Comparison of ENCODE assay signal across 16 cellular contexts in genomic region chr1:231170875-231171274, GRCh38. TPM values are rescaled to one million over a fixed set of nuclear protein-coding genes. Genes with fewer than 3 reads are reported as not detected.
DNase-seq lines count a peak whose midpoint lies in the region; ATAC-seq and TF ChIP-seq lines count a peak whose summit lies in the region.
"Had no signal": no experiment of that assay in that cellular context is flagged by ENCODE, and none has a peak within 500 bp of the region (broad histone marks: within the 10 kb centered on the region; RNA-seq: fewer than 3 reads in every experiment).

No MANE protein-coding gene starts in this region.

- H3K4me3 ChIP-seq in fibroblast of villous mesenchyme (ENCODE audit: low read depth, low read length) = no peak overlapping the region
- no peak overlapping the region for H3K4me3 ChIP-seq in smooth muscle cell
- H3K4me3 ChIP-seq: ascending aorta, tibial artery had no signal

- H3K4me3 Mint-ChIP-seq in HFFc6 = no peak overlapping the region
- H3K4me3 Mint-ChIP-seq: nephron progenitor cell had no signal

- DNase-seq in ELR (ENCODE audit: low read depth) = peak; percentile 28
- DNase-seq in HFFc6 = no peak
- peak; percentile 43 for DNase-seq in RPMI8226
- DNase-seq in fibroblast of villous mesenchyme (ENCODE audit: low read depth) = no peak
- DNase-seq in globus pallidus (ENCODE audit: low spot score) = no peak
- no peak for DNase-seq in AG08395 (ENCODE audit: low spot score)
- DNase-seq in smooth muscle cell (lab: John Stamatoyannopoulos, UW; ENCODE audit: unreplicated experiment) = no peak
- DNase-seq: activated CD4-positive, CD25-positive, alpha-beta regulatory T cell treated with anti-CD3 and anti-CD28 coated beads, Interleukin-2, amount 50 U/mL, for 72 hours; glutamatergic neuron; nephron progenitor cell; SHP77 treated with DMSO at 0.1 percent for 48 hours; small intestine; tibial artery had no signal

- H2AFZ ChIP-seq in smooth muscle cell (ENCODE audit: low read depth) = no peak overlapping the region

- TF ChIP-seq CTCF in HFFc6 (IDR thresholded peaks at IDR 0.05) (peak; percentile 27; the same call in 1 of the 2 replicates), fibroblast of villous mesenchyme (IDR thresholded peaks at IDR 0.05; ENCODE audit: insufficient read depth, low read depth, low read length) (peak; percentile 22), smooth muscle cell (IDR thresholded peaks at IDR 0.05; ENCODE audit: borderline replicate concordance, insufficient read depth, poor library complexity, severe bottlenecking) (no peak)

- no peaks in the 10 kb centered on the region for H3K79me2 ChIP-seq in smooth muscle cell (ENCODE audit: low read depth)

- H3K4me1 ChIP-seq in smooth muscle cell (ENCODE audit: low read depth) = peaks cover 2% of the 10 kb centered on the region
- H3K4me1 ChIP-seq: ascending aorta, tibial artery had no signal

- no peak overlapping the region for H3K27ac ChIP-seq in smooth muscle cell (ENCODE audit: low read depth)
- H3K27ac ChIP-seq: ascending aorta, tibial artery had no signal

- no peaks in the 10 kb centered on the region for H3K9me3 Mint-ChIP-seq in HFFc6
- H3K9me3 Mint-ChIP-seq: nephron progenitor cell had no signal

- no peaks in the 10 kb centered on the region for H3K36me3 ChIP-seq in smooth muscle cell (ENCODE audit: low read depth)
- H3K36me3 ChIP-seq: ascending aorta, tibial artery had no signal

- ATAC-seq in GM18520 (IDR thresholded peaks at IDR 0.05; ENCODE audit: unreplicated experiment) = no peak
- ATAC-seq: left lobe of liver had no signal

- no peak overlapping the region for H3K9ac ChIP-seq in smooth muscle cell (ENCODE audit: low read depth)

- no peaks in the 10 kb centered on the region for H3K9me3 ChIP-seq in smooth muscle cell (replicated peaks; ENCODE audit: low read depth)
- H3K9me3 ChIP-seq: ascending aorta, tibial artery had no signal

- H3K27me3 Mint-ChIP-seq in HFFc6 (ENCODE audit: insufficient read depth) = peaks cover 4% of the 10 kb centered on the region; the same call in 1 of the 2 replicates

- no peak overlapping the region for H3K4me2 ChIP-seq in smooth muscle cell

- no peaks in the 10 kb centered on the region for H3F3A ChIP-seq in smooth muscle cell (ENCODE audit: low read depth)

- no peaks in the 10 kb centered on the region for H3K36me3 Mint-ChIP-seq in HFFc6 (ENCODE audit: low read depth)

- H3K27ac Mint-ChIP-seq in HFFc6 = no peak overlapping the region
- H3K27ac Mint-ChIP-seq: nephron progenitor cell had no signal

- H3K27me3 ChIP-seq in smooth muscle cell (ENCODE audit: low read depth) = peaks cover 12% of the 10 kb centered on the region
- H3K27me3 ChIP-seq: ascending aorta had no signal

- no peaks in the 10 kb centered on the region for H4K20me1 ChIP-seq in smooth muscle cell (ENCODE audit: low read depth)

- H3K4me1 Mint-ChIP-seq in HFFc6 (ENCODE audit: low read depth) = no peaks in the 10 kb centered on the region
- H3K4me1 Mint-ChIP-seq: nephron progenitor cell had no signal

- WGBS in smooth muscle cell (ENCODE audit: low lambda C conversion rate) = 100% methylated on average over 1 of the region's 1 CpG

RNA-seq across cellular contexts. Expression of gene TRIM67, which starts 9.0 kb away (rescaled TPM):
- not detected for total RNA-seq in HFFc6 (2021; fragmentation: NEBNext Ultra II Directional; extraction: Animal tissue kit (Norgen Biotek cat#: 25700))
- total RNA-seq in fibroblast of villous mesenchyme (not detected in 2 replicates), smooth muscle cell (0.04 TPM in 1 of 2 replicates, not detected in the other)
- polyA plus RNA-seq in smooth muscle cell = 0.13 and 0.25 TPM in 2 replicates
- total RNA-seq: ascending aorta had no signal

Comparison
In these comparisons a context has a peak if more than half of its experiments do, and no peak if none do; other contexts are left out.
1. DNase-seq: peak in ELR (single experiment) and RPMI8226 (single experiment); none in HFFc6 (single experiment), fibroblast of villous mesenchyme (single experiment), globus pallidus (single experiment), AG08395 (single experiment) and smooth muscle cell (single experiment).